ENCODE assay signal across 22 cellular contexts in the genomic region with DNA sequence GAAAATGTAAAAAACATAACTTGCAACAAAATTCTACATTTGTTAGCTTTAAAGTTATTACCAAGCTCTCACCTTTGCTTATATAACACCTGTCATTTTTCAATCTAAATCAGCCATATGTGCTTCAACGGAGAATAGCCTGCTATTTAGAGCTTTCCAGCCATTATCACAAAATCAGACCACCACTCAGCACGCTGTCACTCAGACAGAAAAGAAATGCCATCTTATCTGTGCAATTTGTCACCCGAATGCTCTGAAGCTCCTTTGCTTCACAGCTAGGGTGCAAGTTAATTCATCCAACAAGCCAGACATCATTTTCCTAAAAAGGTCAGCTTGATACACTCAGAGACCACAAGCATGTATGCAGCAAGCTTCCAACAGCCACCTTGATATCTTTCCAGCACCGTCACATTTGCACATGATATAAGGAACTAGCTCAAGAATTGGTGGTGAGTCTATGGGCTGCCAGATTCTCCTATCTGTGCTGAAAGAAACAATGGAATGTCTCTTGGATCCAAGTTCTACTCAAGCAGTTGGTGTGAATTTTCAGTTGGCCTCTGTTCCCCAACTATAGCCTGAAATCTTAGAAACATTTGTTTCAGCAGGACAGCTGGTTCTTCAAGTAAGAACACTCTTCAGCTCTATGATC. TPM values are rescaled to one million over a fixed set of nuclear protein-coding genes. Genes with fewer than 3 reads are reported as not detected.
A peak's percentile ranks its signal among the peaks of the same experiment; 100 is the strongest.
DNase-seq lines count a peak whose midpoint lies in the region; ATAC-seq and TF ChIP-seq lines count a peak whose summit lies in the region.
"Had no signal": no experiment of that assay in that cellular context is flagged by ENCODE, and none has a peak within 500 bp of the region (broad histone marks: within the 10 kb centered on the region; RNA-seq: fewer than 3 reads in every experiment).

No MANE protein-coding gene starts in this region.

- ATAC-seq in GM18520 (IDR thresholded peaks at IDR 0.05; ENCODE audit: unreplicated experiment): no peak
- ATAC-seq: GM12878, HCT116 had no signal

- DNase-seq in AG10803 (ENCODE audit: low read depth) (peak; percentile 87), GM03348 (ENCODE audit: low spot score) (peak; percentile 31), fibroblast of mammary gland (ENCODE audit: low read depth) (peak; percentile 2), myocyte (ENCODE audit: low read depth) (peak; percentile 68), GOT3 (lab: John Stamatoyannopoulos, UW) (no peak)
- DNase-seq in stimulated activated CD4-positive, alpha-beta T cell treated with anti-CD3 and anti-CD28 coated beads, Interleukin-2, amount 100 ng/mL, for 24 hours: no peak
- DNase-seq: BE2C; CD4-positive, CD25-positive, alpha-beta regulatory T cell; COR-L47; DMS 273 treated with DMSO at 0.1 percent for 48 hours; GDM1; MM.1S; NCI-H1105; NCI-H2081 treated with DMSO at 0.1 percent for 48 hours; NCI-H510A treated with DMSO at 0.1 percent for 48 hours; NCI-H774; OCI-M1; SIG-M5 had no signal

- TF ChIP-seq CTCF in AG10803 (conservative IDR thresholded peaks at IDR 0.05; ENCODE audit: low read length): no peak
- no peak for TF ChIP-seq CTCF in fibroblast of mammary gland (conservative IDR thresholded peaks at IDR 0.05; ENCODE audit: control insufficient read depth, insufficient read depth, low read depth, low read length)

- no peak overlapping the region for H3K4me3 ChIP-seq in AG10803 (ENCODE audit: low read length)
- no peak overlapping the region for H3K4me3 ChIP-seq in fibroblast of mammary gland (ENCODE audit: control insufficient read depth, low read depth, low read length)
- H3K4me3 ChIP-seq: GM12878 had no signal

RNA-seq across cellular contexts. Expression of a gene that starts 20.0 kb away (rescaled TPM):
- 1.8 TPM in 1 of 2 replicates, not detected in the other for total RNA-seq in myocyte
- 0.11 TPM for polyA plus RNA-seq in myocyte (2012)
- total RNA-seq: LHCN-M2 had no signal

Comparison
In these comparisons a context has a peak if more than half of its experiments do, and no peak if none do; other contexts are left out.
1. DNase-seq: peak in AG10803 (single experiment), GM03348 (single experiment), fibroblast of mammary gland (single experiment) and myocyte (single experiment); none in stimulated activated CD4-positive, alpha-beta T cell treated with anti-CD3 and anti-CD28 coated beads, Interleukin-2, amount 100 ng/mL, for 24 hours (0 of 2) and GOT3 (single experiment).